ENCODE assay signal across 24 cellular contexts in the genomic region with DNA sequence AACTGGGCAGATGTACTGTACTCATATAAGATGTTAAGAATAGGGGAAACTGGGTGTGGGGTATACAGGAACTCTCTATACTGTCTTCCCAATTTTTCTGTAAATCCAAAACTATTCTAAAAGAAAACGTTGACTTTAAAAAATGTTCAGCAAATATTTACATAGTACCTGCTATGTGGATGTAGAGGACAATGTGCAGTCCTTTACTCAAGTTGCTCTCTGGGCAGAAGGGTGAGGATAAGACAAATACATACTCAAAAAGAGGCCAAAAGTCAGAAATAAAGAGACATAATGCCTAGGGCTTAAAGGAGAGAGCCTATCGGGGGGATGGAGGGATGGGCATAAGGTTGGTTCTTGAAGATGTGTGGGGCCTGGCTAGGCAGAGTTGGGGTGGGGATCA. TPM values are rescaled to one million over a fixed set of nuclear protein-coding genes. Genes with fewer than 3 reads are reported as not detected.
DNase-seq lines count a peak whose midpoint lies in the region; ATAC-seq and TF ChIP-seq lines count a peak whose summit lies in the region.
"Had no signal": no experiment of that assay in that cellular context is flagged by ENCODE, and none has a peak within 500 bp of the region (broad histone marks: within the 10 kb centered on the region; RNA-seq: fewer than 3 reads in every experiment).

No MANE protein-coding gene starts in this region.

- H2AFZ ChIP-seq in mesenchymal stem cell (ENCODE audit: low read depth, low read length) (no peak overlapping the region), H9 (ENCODE audit: low read length) (no peak overlapping the region)

- H3K18ac ChIP-seq in mesenchymal stem cell (ENCODE audit: low read depth in 1 of 2, low read length in 2 of 2) (no peak overlapping the region), H9 (ENCODE audit: insufficient read length, low read depth, low read length) (no peak overlapping the region)

- CTCF ChIA-PET in Caco-2 (lab: Charles Lee) = no interaction called here

- TF ChIP-seq CTCF in Caco-2 (IDR thresholded peaks at IDR 0.05; ENCODE audit: insufficient read depth in 1 of 2, low read depth in 1 of 2, low read length in 1 of 2, severe bottlenecking in 1 of 2, unreplicated experiment in 1 of 2) = no peak
- TF ChIP-seq CTCF in H9 (conservative IDR thresholded peaks at IDR 0.05) = no peak

- no peaks in the 10 kb centered on the region for H3K79me2 ChIP-seq in H9 (ENCODE audit: insufficient read depth, low read length)

- no peaks in the 10 kb centered on the region for H4K20me1 ChIP-seq in H9 (ENCODE audit: control insufficient read depth, insufficient read depth, insufficient read length)
- H4K20me1 ChIP-seq: BLaER1 treated with 17β-estradiol and CSF1 and Interleukin-3, amounts not matched to agents 10 nM and 100 nM had no signal

- H2BK15ac ChIP-seq in mesenchymal stem cell (ENCODE audit: low read depth, poor library complexity, severe bottlenecking) = peak overlapping the region; percentile 40
- H2BK15ac ChIP-seq in H9 (ENCODE audit: low read depth, low read length) = no peak overlapping the region

- H3K9me3 Mint-ChIP-seq in Caco-2 (ENCODE audit: unreplicated experiment) = no peaks in the 10 kb centered on the region
- no peaks in the 10 kb centered on the region for H3K9me3 Mint-ChIP-seq in H9
- H3K9me3 Mint-ChIP-seq: CD4-positive, alpha-beta T cell; CD8-positive, alpha-beta T cell had no signal

- H3K36me3 ChIP-seq in Caco-2 (ENCODE audit: control insufficient read depth, insufficient read depth, low read length) = no peaks in the 10 kb centered on the region
- no peaks in the 10 kb centered on the region for H3K36me3 ChIP-seq in mesenchymal stem cell (ENCODE audit: control insufficient read depth in 1 of 2, insufficient read depth in 2 of 2, low read depth in 1 of 2, low read length in 2 of 2)
- H3K36me3 ChIP-seq: BLaER1 treated with 17β-estradiol and CSF1 and Interleukin-3, amounts not matched to agents 10 nM and 100 nM had no signal

- H4K91ac ChIP-seq in mesenchymal stem cell (ENCODE audit: low read length) = no peak overlapping the region
- no peak overlapping the region for H4K91ac ChIP-seq in H9 (ENCODE audit: insufficient read length, low read depth, low read length)

- H3K4me2 ChIP-seq in mesenchymal stem cell (ENCODE audit: low read length, poor library complexity, severe bottlenecking) = no peak overlapping the region
- H3K4me2 ChIP-seq in H9 (ENCODE audit: insufficient read depth, insufficient read length, low read length) = no peak overlapping the region
- H3K4me2 ChIP-seq: A549; BLaER1 treated with 17β-estradiol and CSF1 and Interleukin-3, amounts not matched to agents 10 nM and 100 nM had no signal

- H2BK5ac ChIP-seq in mesenchymal stem cell (ENCODE audit: low read depth, low read length, poor library complexity, severe bottlenecking) = no peak overlapping the region
- no peak overlapping the region for H2BK5ac ChIP-seq in H9 (ENCODE audit: insufficient read length, low read length)

- 0 out of 2 replicates have a peak, but pooled peaks cover 3% of the 10 kb centered on the region for H3K9me3 ChIP-seq in Caco-2
- H3K9me3 ChIP-seq in mesenchymal stem cell (ENCODE audit: control insufficient read depth, low read length) = no peaks in the 10 kb centered on the region
- no peaks in the 10 kb centered on the region for H3K9me3 ChIP-seq in H9 (ENCODE audit: control insufficient read depth, low read depth, low read length)
- H3K9me3 ChIP-seq: A549; BLaER1 treated with 17β-estradiol and CSF1 and Interleukin-3, amounts not matched to agents 10 nM and 100 nM had no signal

- H3K4me3 Mint-ChIP-seq in Caco-2 (ENCODE audit: unreplicated experiment) = no peak overlapping the region
- H3K4me3 Mint-ChIP-seq in H9 = no peak overlapping the region
- H3K4me3 Mint-ChIP-seq: B cell; CD4-positive, alpha-beta T cell; CD8-positive, alpha-beta T cell had no signal

- no TSS peak for BruUV-seq in Caco-2 (replicated peaks; lab: Mats Ljungman, UMichigan)

- H3K23me2 ChIP-seq in H9 (ENCODE audit: insufficient read length, low read depth, low read length, poor library complexity, severe bottlenecking) = no peaks in the 10 kb centered on the region

- H3K4me1 ChIP-seq in Caco-2 = peaks cover 12% of the 10 kb centered on the region
- H3K4me1 ChIP-seq in mesenchymal stem cell (ENCODE audit: control insufficient read depth, insufficient read depth, low read depth, low read length) = no peaks in the 10 kb centered on the region
- no peaks in the 10 kb centered on the region for H3K4me1 ChIP-seq in H9 (ENCODE audit: insufficient read depth, low read length)
- H3K4me1 ChIP-seq: A549; BLaER1 treated with 17β-estradiol and CSF1 and Interleukin-3, amounts not matched to agents 10 nM and 100 nM had no signal

- H3K27ac Mint-ChIP-seq in Caco-2 (ENCODE audit: unreplicated experiment) (peak overlapping the region; percentile 21), H9 (no peak overlapping the region)
- H3K27ac Mint-ChIP-seq: B cell; CD4-positive, alpha-beta T cell; CD8-positive, alpha-beta T cell had no signal

- no peak overlapping the region for H3K23ac ChIP-seq in mesenchymal stem cell (ENCODE audit: low read length in 2 of 2)
- no peak overlapping the region for H3K23ac ChIP-seq in H9 (ENCODE audit: insufficient read length, low read depth, low read length)

- H3K4me3 ChIP-seq in Caco-2 (ENCODE audit: low read depth, low read length) (no peak overlapping the region), mesenchymal stem cell (ENCODE audit: insufficient read depth in 1 of 2, low read depth in 1 of 2, low read length in 2 of 2) (no peak overlapping the region)
- H3K4me3 ChIP-seq: A549; BLaER1 treated with 17β-estradiol and CSF1 and Interleukin-3, amounts not matched to agents 10 nM and 100 nM; GM12878 had no signal

- H3K27me3 Mint-ChIP-seq in Caco-2 (ENCODE audit: insufficient read depth, unreplicated experiment) = no peaks in the 10 kb centered on the region
- H3K27me3 Mint-ChIP-seq in H9 (ENCODE audit: low read depth) = peaks cover 2% of the 10 kb centered on the region; the same call in 1 of the 2 replicates
- H3K27me3 Mint-ChIP-seq: CD4-positive, alpha-beta T cell had no signal

- no peak overlapping the region for H2BK20ac ChIP-seq in H9 (ENCODE audit: low read depth, low read length, poor library complexity, severe bottlenecking)

- DNase-seq in DMS53 (lab: John Stamatoyannopoulos, UW) (peak; percentile 7), DMS53 treated with DMSO at 0.1 percent for 48 hours (lab: John Stamatoyannopoulos, UW; ENCODE audit: unreplicated experiment) (no peak), Caco-2 (no peak), left lobe of liver (ENCODE audit: low spot score) (no peak), mesenchymal stem cell (no peak), H9 (no peak)
- DNase-seq: AML-193; CD4-positive, alpha-beta T cell; CD8-positive, alpha-beta T cell; DMS 273 treated with DMSO at 0.1 percent for 48 hours; DMS153; DMS79; DND-41; EL; GDM1 had no signal

- H4K8ac ChIP-seq in mesenchymal stem cell (ENCODE audit: low read length) = no peak overlapping the region
- no peak overlapping the region for H4K8ac ChIP-seq in H9 (replicated peaks; ENCODE audit: insufficient read length, low read depth, low read length)

- no peaks in the 10 kb centered on the region for H3K27me3 ChIP-seq in Caco-2 (replicated peaks; ENCODE audit: control insufficient read depth, insufficient read depth, low read length)
- H3K27me3 ChIP-seq in mesenchymal stem cell (ENCODE audit: control insufficient read depth in 1 of 2, insufficient read depth in 1 of 2, low read length in 2 of 2) = no peaks in the 10 kb centered on the region
- H3K27me3 ChIP-seq in H9 (ENCODE audit: insufficient read depth, low read length) = no peaks in the 10 kb centered on the region
- H3K27me3 ChIP-seq: BLaER1 treated with 17β-estradiol and CSF1 and Interleukin-3, amounts not matched to agents 10 nM and 100 nM had no signal

- H2BK12ac ChIP-seq in mesenchymal stem cell (ENCODE audit: low read length in 2 of 2) (no peak overlapping the region), H9 (ENCODE audit: insufficient read length, low read depth, low read length) (no peak overlapping the region)

- ATAC-seq in left lobe of liver = peak; percentile 32
- ATAC-seq in HG03439 (IDR thresholded peaks at IDR 0.05; ENCODE audit: unreplicated experiment) = no peak
- ATAC-seq: A549; CD8-positive, alpha-beta T cell; GM12878 had no signal

- H3K79me1 ChIP-seq in mesenchymal stem cell (replicated peaks; ENCODE audit: low read length, poor library complexity, severe bottlenecking) (no peaks in the 10 kb centered on the region), H9 (ENCODE audit: insufficient read depth, low read depth, low read length, poor library complexity, severe bottlenecking) (no peaks in the 10 kb centered on the region)

- H3K9ac ChIP-seq in mesenchymal stem cell (ENCODE audit: low read length) = no peak overlapping the region
- no peak overlapping the region for H3K9ac ChIP-seq in H9 (ENCODE audit: extremely low read depth, insufficient read length, low read length)
- H3K9ac ChIP-seq: BLaER1 treated with 17β-estradiol and CSF1 and Interleukin-3, amounts not matched to agents 10 nM and 100 nM had no signal

- no peak overlapping the region for H3K4ac ChIP-seq in mesenchymal stem cell (ENCODE audit: low read depth in 1 of 2, low read length in 2 of 2)
- no peak overlapping the region for H3K4ac ChIP-seq in H9 (ENCODE audit: low read depth, low read length)

- WGBS in mesenchymal stem cell = 98% methylated on average over 1 of the region's 2 CpGs
- no CpG with 5 or more reads among the region's 2 CpGs for WGBS in H9 (ENCODE audit: extremely low coverage, insufficient read length, low lambda C conversion rate)

- H3K14ac ChIP-seq in mesenchymal stem cell (ENCODE audit: low read length in 2 of 2) (no peak overlapping the region), H9 (ENCODE audit: insufficient read depth, low read length) (no peak overlapping the region)

- H2AK5ac ChIP-seq in mesenchymal stem cell (ENCODE audit: low read length, severe bottlenecking) = no peak overlapping the region
- H2AK5ac ChIP-seq in H9 (ENCODE audit: insufficient read length, low read length) = no peak overlapping the region

- no peaks in the 10 kb centered on the region for H3K36me3 Mint-ChIP-seq in Caco-2 (ENCODE audit: insufficient read depth, unreplicated experiment)
- no peaks in the 10 kb centered on the region for H3K36me3 Mint-ChIP-seq in H9 (ENCODE audit: insufficient read depth in 1 of 3, low read depth in 3 of 3)
- H3K36me3 Mint-ChIP-seq: CD8-positive, alpha-beta T cell had no signal

- H2BK120ac ChIP-seq in mesenchymal stem cell (ENCODE audit: low read depth, low read length) (no peak overlapping the region), H9 (ENCODE audit: low read depth, low read length, poor library complexity, severe bottlenecking) (no peak overlapping the region)

- no peak overlapping the region for H3T11ph ChIP-seq in H9 (ENCODE audit: low read length)

- H3K27ac ChIP-seq in mesenchymal stem cell (ENCODE audit: low read length, poor library complexity, severe bottlenecking) (no peak overlapping the region), H9 (ENCODE audit: insufficient read length, low read depth, low read length) (no peak overlapping the region)
- H3K27ac ChIP-seq: 22Rv1; A549; BLaER1 treated with 17β-estradiol and CSF1 and Interleukin-3, amounts not matched to agents 10 nM and 100 nM; C4-2B had no signal

- POLR2A ChIA-PET in Caco-2 (lab: Charles Lee) = no interaction called here

- H3K4me1 Mint-ChIP-seq in Caco-2 (ENCODE audit: low read depth, unreplicated experiment) (peaks cover 7% of the 10 kb centered on the region), H9 (no peaks in the 10 kb centered on the region)
- H3K4me1 Mint-ChIP-seq: B cell had no signal

- H3K56ac ChIP-seq in H9 (ENCODE audit: insufficient read length, low read depth, low read length) = no peak overlapping the region

- intact Hi-C loops in Caco-2 (cut with micrococcal nuclease; ENCODE audit: unreplicated experiment) = no loop called here

- H4K5ac ChIP-seq in H9 (ENCODE audit: insufficient read length, low read depth, low read length) = no peak overlapping the region

RNA-seq across cellular contexts. Expression of gene PPP1R36, which starts 44.7 kb away (rescaled TPM):
- total RNA-seq in Caco-2 (2022) (2.3 and 2.9 TPM in 2 replicates), left lobe of liver (0.18 TPM), H9 (2021) (0.50 and 0.66 TPM in 2 replicates)
- 0.91 TPM for polyA plus RNA-seq in mesenchymal stem cell (2013, experiment 1 of 2)
- 0.70 TPM for polyA plus RNA-seq in mesenchymal stem cell (2013, experiment 2 of 2)
- total RNA-seq: A172; B cell; CD4-positive, alpha-beta T cell; G401 had no signal

RNA-seq across cellular contexts. Expression of gene HSPA2, which starts 53.9 kb away (rescaled TPM):
- 8.3 and 8.7 TPM in 2 replicates for total RNA-seq in Caco-2 (2022)
- 1.3 TPM for total RNA-seq in left lobe of liver
- polyA plus RNA-seq in mesenchymal stem cell (2013, experiment 1 of 2) = 2.0 TPM
- polyA plus RNA-seq in mesenchymal stem cell (2013, experiment 2 of 2) = 2.4 TPM
- total RNA-seq in H9 (2021) = 25.4 and 25.8 TPM in 2 replicates
- total RNA-seq: G401 had no signal
